In the genomic region with DNA sequence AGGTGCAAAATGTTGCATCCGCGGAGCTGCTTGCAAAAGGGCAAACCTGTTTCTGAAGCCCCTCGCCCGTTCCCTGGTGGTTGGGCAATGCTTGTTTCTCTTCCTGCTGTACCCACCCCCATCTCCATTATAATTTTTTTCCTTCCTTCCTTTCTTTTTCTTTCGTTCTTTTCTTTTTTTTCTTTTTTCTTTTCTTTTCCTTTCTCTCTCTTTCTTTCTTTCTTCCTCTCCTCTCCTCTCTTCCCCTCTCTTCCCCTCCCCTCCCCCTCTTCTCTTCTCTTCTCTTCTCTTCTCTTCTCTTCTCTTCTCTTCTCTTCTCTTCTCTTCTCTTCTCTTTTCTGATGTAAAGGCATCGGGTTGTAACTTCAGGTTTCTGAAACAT, we compare ENCODE assay signal across 1 cellular context.
TF ChIP-seq lines count a peak whose summit lies in the region.

No MANE protein-coding gene starts in this region.

TF ChIP-seq in HepG2, 621 proteins besides CTCF, POLR2A, EP300 and RAD21 (continued from another document):
- TF ChIP-seq, protein P1, sequence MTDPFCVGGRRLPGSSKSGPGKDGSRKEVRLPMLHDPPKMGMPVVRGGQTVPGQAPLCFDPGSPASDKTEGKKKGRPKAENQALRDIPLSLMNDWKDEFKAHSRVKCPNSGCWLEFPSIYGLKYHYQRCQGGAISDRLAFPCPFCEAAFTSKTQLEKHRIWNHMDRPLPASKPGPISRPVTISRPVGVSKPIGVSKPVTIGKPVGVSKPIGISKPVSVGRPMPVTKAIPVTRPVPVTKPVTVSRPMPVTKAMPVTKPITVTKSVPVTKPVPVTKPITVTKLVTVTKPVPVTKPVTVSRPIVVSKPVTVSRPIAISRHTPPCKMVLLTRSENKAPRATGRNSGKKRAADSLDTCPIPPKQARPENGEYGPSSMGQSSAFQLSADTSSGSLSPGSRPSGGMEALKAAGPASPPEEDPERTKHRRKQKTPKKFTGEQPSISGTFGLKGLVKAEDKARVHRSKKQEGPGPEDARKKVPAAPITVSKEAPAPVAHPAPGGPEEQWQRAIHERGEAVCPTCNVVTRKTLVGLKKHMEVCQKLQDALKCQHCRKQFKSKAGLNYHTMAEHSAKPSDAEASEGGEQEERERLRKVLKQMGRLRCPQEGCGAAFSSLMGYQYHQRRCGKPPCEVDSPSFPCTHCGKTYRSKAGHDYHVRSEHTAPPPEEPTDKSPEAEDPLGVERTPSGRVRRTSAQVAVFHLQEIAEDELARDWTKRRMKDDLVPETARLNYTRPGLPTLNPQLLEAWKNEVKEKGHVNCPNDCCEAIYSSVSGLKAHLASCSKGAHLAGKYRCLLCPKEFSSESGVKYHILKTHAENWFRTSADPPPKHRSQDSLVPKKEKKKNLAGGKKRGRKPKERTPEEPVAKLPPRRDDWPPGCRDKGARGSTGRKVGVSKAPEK (CRISPR knock-in tag; IDR thresholded peaks at IDR 0.05; ENCODE audit: borderline replicate concordance) = no peak
- TF ChIP-seq GFI1 (CRISPR knock-in tag; IDR thresholded peaks at IDR 0.05; ENCODE audit: borderline replicate concordance) (no peak), GLI4 (CRISPR knock-in tag; IDR thresholded peaks at IDR 0.05; ENCODE audit: borderline replicate concordance) (no peak), RBFOX2 (IDR thresholded peaks at IDR 0.05; ENCODE audit: low read depth, low read length) (no peak), ISL2 (CRISPR knock-in tag; IDR thresholded peaks at IDR 0.05) (no peak), ZNF605 (CRISPR knock-in tag; IDR thresholded peaks at IDR 0.05) (no peak), SIX1 (CRISPR knock-in tag; IDR thresholded peaks at IDR 0.05; ENCODE audit: borderline replicate concordance) (no peak), XRCC5 (optimal IDR thresholded peaks at IDR 0.05; ENCODE audit: low read length) (no peak), GABPA (IDR thresholded peaks at IDR 0.05; ENCODE audit: low read depth, low read length) (no peak), GABPA (CRISPR knock-in tag; IDR thresholded peaks at IDR 0.05; ENCODE audit: low read depth) (no peak), ZNF674 (CRISPR knock-in tag; IDR thresholded peaks at IDR 0.05; ENCODE audit: low read depth) (no peak), SNRNP70 (IDR thresholded peaks at IDR 0.05; ENCODE audit: low read depth, low read length) (no peak), ZNF160 (CRISPR knock-in tag; IDR thresholded peaks at IDR 0.05) (no peak)
- TF ChIP-seq, protein P2, sequence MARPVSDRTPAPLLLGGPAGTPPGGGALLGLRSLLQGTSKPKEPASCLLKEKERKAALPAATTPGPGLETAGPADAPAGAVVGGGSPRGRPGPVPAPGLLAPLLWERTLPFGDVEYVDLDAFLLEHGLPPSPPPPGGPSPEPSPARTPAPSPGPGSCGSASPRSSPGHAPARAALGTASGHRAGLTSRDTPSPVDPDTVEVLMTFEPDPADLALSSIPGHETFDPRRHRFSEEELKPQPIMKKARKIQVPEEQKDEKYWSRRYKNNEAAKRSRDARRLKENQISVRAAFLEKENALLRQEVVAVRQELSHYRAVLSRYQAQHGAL (CRISPR knock-in tag; IDR thresholded peaks at IDR 0.05; ENCODE audit: not compliant biosample characterization) = no peak
- TF ChIP-seq, protein P3, sequence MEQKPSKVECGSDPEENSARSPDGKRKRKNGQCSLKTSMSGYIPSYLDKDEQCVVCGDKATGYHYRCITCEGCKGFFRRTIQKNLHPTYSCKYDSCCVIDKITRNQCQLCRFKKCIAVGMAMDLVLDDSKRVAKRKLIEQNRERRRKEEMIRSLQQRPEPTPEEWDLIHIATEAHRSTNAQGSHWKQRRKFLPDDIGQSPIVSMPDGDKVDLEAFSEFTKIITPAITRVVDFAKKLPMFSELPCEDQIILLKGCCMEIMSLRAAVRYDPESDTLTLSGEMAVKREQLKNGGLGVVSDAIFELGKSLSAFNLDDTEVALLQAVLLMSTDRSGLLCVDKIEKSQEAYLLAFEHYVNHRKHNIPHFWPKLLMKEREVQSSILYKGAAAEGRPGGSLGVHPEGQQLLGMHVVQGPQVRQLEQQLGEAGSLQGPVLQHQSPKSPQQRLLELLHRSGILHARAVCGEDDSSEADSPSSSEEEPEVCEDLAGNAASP (CRISPR knock-in tag; IDR thresholded peaks at IDR 0.05; ENCODE audit: borderline replicate concordance) = no peak
